ENCODE assay signal across 28 cellular contexts in the genomic region with DNA sequence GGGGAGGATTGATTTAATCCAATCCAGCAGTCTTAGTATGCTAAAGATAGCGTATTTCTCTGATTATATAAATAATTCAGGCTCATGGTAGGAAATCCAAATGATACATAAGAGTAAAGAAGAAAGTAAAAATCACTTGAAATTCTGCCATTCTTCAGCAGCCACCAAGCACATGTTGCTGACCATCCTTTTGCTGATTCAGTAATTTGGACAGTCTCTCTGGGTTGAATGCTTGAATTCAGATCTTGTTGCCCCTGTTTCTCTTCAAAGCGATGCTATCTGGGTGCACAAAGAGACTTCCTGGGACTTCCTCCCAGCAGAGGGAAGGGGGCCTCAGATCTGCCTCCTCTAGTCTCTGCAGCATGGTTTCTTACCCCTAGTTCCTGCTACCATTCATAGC.
"Had no signal": no experiment of that assay in that cellular context is flagged by ENCODE, and none has a peak within 500 bp of the region (broad histone marks: within the 10 kb centered on the region; RNA-seq: fewer than 3 reads in every experiment).

No MANE protein-coding gene starts in this region.

- H3K27ac ChIP-seq: left lung, lower lobe of right lung, neutrophil, ovary, right atrium auricular region, skin epidermis, spleen, suprapubic skin, thoracic aorta, tibial artery, upper lobe of right lung had no signal

- H3K9me3 Mint-ChIP-seq: naive thymus-derived CD8-positive, alpha-beta T cell; nephron; neural crest cell; stimulated activated effector memory CD8-positive, alpha-beta T cell treated with anti-CD3 and anti-CD28 coated beads, Interleukin-12 subunit alpha, Interleukin-12 subunit beta, amount 100 ng/mL, for 72 hours; stimulated activated naive CD8-positive, alpha-beta T cell treated with anti-CD3 and anti-CD28 coated beads, Interleukin-15, Interleukin-2, amounts not matched to agents 100 ng/mL and 50 ng/mL, for 24 hours had no signal

- H3K27ac Mint-ChIP-seq: naive thymus-derived CD8-positive, alpha-beta T cell; stimulated activated effector memory CD8-positive, alpha-beta T cell treated with anti-CD3 and anti-CD28 coated beads, Interleukin-12 subunit alpha, Interleukin-12 subunit beta, amount 100 ng/mL, for 72 hours; stimulated activated naive CD8-positive, alpha-beta T cell treated with anti-CD3 and anti-CD28 coated beads, Interleukin-15, Interleukin-2, amounts not matched to agents 100 ng/mL and 50 ng/mL, for 24 hours had no signal

- ATAC-seq: left lung; lower lobe of right lung; naive thymus-derived CD8-positive, alpha-beta T cell; sciatic nerve; stimulated activated effector memory CD8-positive, alpha-beta T cell treated with anti-CD3 and anti-CD28 coated beads, Interleukin-12 subunit alpha, Interleukin-12 subunit beta, amount 100 ng/mL, for 72 hours; upper lobe of right lung had no signal

- DNase-seq: hippocampal formation; left colon; left lung; lower lobe of right lung; mammary epithelial cell; mesenchymal stem cell; naive thymus-derived CD8-positive, alpha-beta T cell; occipital lobe; ovary; spleen; stimulated activated CD4-positive, alpha-beta T cell treated with anti-CD3 and anti-CD28 coated beads, Interleukin-4, amount 100 ng/mL, for 24 hours; stimulated activated naive CD4-positive, alpha-beta T cell; tibial artery; trophoblast cell; upper lobe of right lung had no signal

- H3K27me3 ChIP-seq: left lung, neutrophil, ovary, right atrium auricular region, spleen, suprapubic skin, tibial artery, upper lobe of right lung had no signal

- FAIRE-seq: keratinocyte, urothelium cell line had no signal

- H3K27me3 Mint-ChIP-seq: naive thymus-derived CD8-positive, alpha-beta T cell; progenitor cell of endocrine pancreas; stimulated activated naive CD8-positive, alpha-beta T cell treated with anti-CD3 and anti-CD28 coated beads, Interleukin-15, Interleukin-2, amounts not matched to agents 100 ng/mL and 50 ng/mL, for 24 hours had no signal

- H3K4me3 Mint-ChIP-seq: naive thymus-derived CD8-positive, alpha-beta T cell; nephron; neural crest cell; stimulated activated effector memory CD8-positive, alpha-beta T cell treated with anti-CD3 and anti-CD28 coated beads, Interleukin-12 subunit alpha, Interleukin-12 subunit beta, amount 100 ng/mL, for 72 hours; stimulated activated naive CD8-positive, alpha-beta T cell treated with anti-CD3 and anti-CD28 coated beads, Interleukin-15, Interleukin-2, amounts not matched to agents 100 ng/mL and 50 ng/mL, for 24 hours had no signal

- H3K9me3 ChIP-seq: left lung, lower lobe of right lung, neutrophil, ovary, right atrium auricular region, spleen, suprapubic skin, thoracic aorta, tibial artery, upper lobe of right lung had no signal

- H3K36me3 ChIP-seq: left lung, lower lobe of right lung, neutrophil, ovary, right atrium auricular region, spleen, suprapubic skin, thoracic aorta, tibial artery, upper lobe of right lung had no signal

- H3K4me3 ChIP-seq: left lung, lower lobe of right lung, ovary, right atrium auricular region, skin epidermis, spleen, suprapubic skin, thoracic aorta, tibial artery, upper lobe of right lung had no signal

- H3K4me1 Mint-ChIP-seq: nephron had no signal

- H3K36me3 Mint-ChIP-seq: naive thymus-derived CD8-positive, alpha-beta T cell; stimulated activated effector memory CD8-positive, alpha-beta T cell treated with anti-CD3 and anti-CD28 coated beads, Interleukin-12 subunit alpha, Interleukin-12 subunit beta, amount 100 ng/mL, for 72 hours had no signal

- H3K4me1 ChIP-seq: left lung, lower lobe of right lung, right atrium auricular region, spleen, suprapubic skin, tibial artery, upper lobe of right lung had no signal
